35 cellular contexts compared by ENCODE assay signal in the genomic region with DNA sequence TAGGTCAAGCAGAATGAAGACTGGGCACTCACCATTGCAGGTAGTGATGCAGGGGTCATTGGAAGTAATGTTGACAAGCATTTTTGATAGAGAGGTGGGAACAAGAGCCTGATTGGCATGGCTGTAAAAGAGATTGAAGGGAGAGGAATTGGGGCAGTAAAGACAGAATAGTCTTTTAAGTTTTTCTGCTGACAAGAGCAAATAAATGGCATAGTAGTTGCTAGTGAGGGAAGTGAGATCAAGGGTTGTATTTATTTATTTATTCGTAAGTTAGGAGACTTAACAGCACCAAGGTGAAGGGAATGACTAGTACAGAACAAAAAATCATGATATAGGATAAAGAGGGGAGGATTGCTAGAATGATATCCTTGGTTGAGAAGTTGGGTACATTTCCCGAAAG. TPM values are rescaled to one million over a fixed set of nuclear protein-coding genes. Genes with fewer than 3 reads are reported as not detected.
"Had no signal": no experiment of that assay in that cellular context is flagged by ENCODE, and none has a peak within 500 bp of the region (broad histone marks: within the 10 kb centered on the region; RNA-seq: fewer than 3 reads in every experiment).

No MANE protein-coding gene starts in this region.

- DNase-seq: activated effector memory CD4-positive, alpha-beta T cell treated with anti-CD3 and anti-CD28 coated beads, Interleukin-2, amount 50 U/mL, for 16 hours; activated effector memory CD4-positive, alpha-beta T cell treated with Interleukin-2 at 50 U/mL for 16 hours; activated gamma-delta T cell; activated gamma-delta T cell treated with Interleukin-2 at 50 U/mL for 16 hours; activated naive CD4-positive, alpha-beta T cell; activated naive CD4-positive, alpha-beta T cell treated with anti-CD3 and anti-CD28 coated beads for 36 hours; activated naive CD4-positive, alpha-beta T cell treated with anti-CD3 and anti-CD28 coated beads, Interleukin-2, amount 10 ng/mL, durations not matched to agents 7 days and 5 days; activated naive CD4-positive, alpha-beta T cell treated with anti-CD3 and anti-CD28 coated beads, Interleukin-2, amount 50 U/mL, for 16 hours; activated naive CD4-positive, alpha-beta T cell treated with Interleukin-2 at 50 U/mL for 16 hours; activated naive CD8-positive, alpha-beta T cell treated with anti-CD3 and anti-CD28 coated beads for 36 hours; activated naive CD8-positive, alpha-beta T cell treated with anti-CD3 and anti-CD28 coated beads, Interleukin-2, amount 10 ng/mL, durations not matched to agents 7 days and 5 days; activated naive CD8-positive, alpha-beta T cell treated with anti-CD3 and anti-CD28 coated beads, Interleukin-2, amount 50 U/mL, for 24 hours; activated T-cell treated with anti-CD3 and anti-CD28 coated beads, Interleukin-2, amount 50 U/mL, for 24 hours; activated T-cell treated with anti-CD3 and anti-CD28 coated beads, Interleukin-2, amount 50 U/mL, for 4 hours; activated T-cell treated with anti-CD3 and anti-CD28 coated beads, Interleukin-2, amount 50 U/mL, for 48 hours; activated T-cell treated with anti-CD3 and anti-CD28 coated beads, Interleukin-2, amount 50 U/mL, for 72 hours; adrenal gland; amniotic stem cell; amygdala; anterior cingulate cortex; aorta; body of pancreas; brain microvascular endothelial cell; caudate nucleus; cerebellar nuclear complex had no signal

- H3K27me3 ChIP-seq: adrenal gland, ascending aorta, body of pancreas, brain microvascular endothelial cell, breast epithelium, cardiac muscle cell had no signal

- FAIRE-seq: astrocyte, bronchial epithelial cell, colon had no signal

- ATAC-seq: activated naive CD4-positive, alpha-beta T cell treated with anti-CD3 and anti-CD28 coated beads, Interleukin-2, amount 50 U/mL, for 72 hours; activated naive CD8-positive, alpha-beta T cell treated with anti-CD3 and anti-CD28 coated beads, Interleukin-2, amount 50 U/mL, for 24 hours; activated T-cell treated with anti-CD3 and anti-CD28 coated beads, Interleukin-2, amount 50 U/mL, for 4 hours; activated T-cell treated with anti-CD3 and anti-CD28 coated beads, Interleukin-2, amount 50 U/mL, for 72 hours; activated T-helper 17 cell treated with anti-CD3 and anti-CD28 coated beads, Interleukin-2, amount 50 U/mL, for 72 hours; body of pancreas had no signal

- H3K9me3 ChIP-seq: adrenal gland, ascending aorta, body of pancreas, breast epithelium had no signal

- H3K4me3 ChIP-seq: adrenal gland, ascending aorta, body of pancreas, breast epithelium, cardiac muscle cell had no signal

- H3K4me1 ChIP-seq: adrenal gland, ascending aorta, body of pancreas, breast epithelium had no signal

- H3K27ac ChIP-seq: adrenal gland, ascending aorta, body of pancreas, brain microvascular endothelial cell, breast epithelium, cardiac muscle cell had no signal

- H3K36me3 ChIP-seq: adrenal gland, ascending aorta, brain microvascular endothelial cell, breast epithelium, cardiac muscle cell had no signal

RNA-seq across cellular contexts. Expression of gene SYT9, which starts 11.0 kb away (rescaled TPM):
- total RNA-seq: activated naive CD4-positive, alpha-beta T cell treated with anti-CD3 and anti-CD28 coated beads for 36 hours; activated naive CD8-positive, alpha-beta T cell treated with anti-CD3 and anti-CD28 coated beads for 36 hours; activated naive CD8-positive, alpha-beta T cell treated with anti-CD3 and anti-CD28 coated beads, Interleukin-2, amount 10 ng/mL, durations not matched to agents 7 days and 5 days; activated T-cell treated with anti-CD3 and anti-CD28 coated beads, Interleukin-2, amount 50 U/mL, for 4 hours; activated T-cell treated with anti-CD3 and anti-CD28 coated beads, Interleukin-2, amount 50 U/mL, for 72 hours; activated T-helper 1 cell treated with anti-CD3 and anti-CD28 coated beads, Interleukin-12 subunit alpha, Interleukin-12 subunit beta, Interleukin-2, Interleukin-4 antibody, amounts not matched to agents 30 ng/mL and 10 ng/mL and 1 ng/mL, durations not matched to agents 14 hours and 24 hours and 36 hours; activated T-helper 17 cell treated with anti-CD3 and anti-CD28 coated beads, Interleukin-2, amount 50 U/mL, for 72 hours; activated T-helper 2 cell treated with anti-CD3 and anti-CD28 coated beads, Interferon-gamma antibody, Interleukin-2, Interleukin-4, amounts not matched to agents 10 μg/mL and 5 μg/mL and 100 μg/mL, durations not matched to agents 14 hours and 24 hours and 36 hours; bronchial epithelial cell had no signal
